ENCODE assay signal across 8 cellular contexts in the genomic region with DNA sequence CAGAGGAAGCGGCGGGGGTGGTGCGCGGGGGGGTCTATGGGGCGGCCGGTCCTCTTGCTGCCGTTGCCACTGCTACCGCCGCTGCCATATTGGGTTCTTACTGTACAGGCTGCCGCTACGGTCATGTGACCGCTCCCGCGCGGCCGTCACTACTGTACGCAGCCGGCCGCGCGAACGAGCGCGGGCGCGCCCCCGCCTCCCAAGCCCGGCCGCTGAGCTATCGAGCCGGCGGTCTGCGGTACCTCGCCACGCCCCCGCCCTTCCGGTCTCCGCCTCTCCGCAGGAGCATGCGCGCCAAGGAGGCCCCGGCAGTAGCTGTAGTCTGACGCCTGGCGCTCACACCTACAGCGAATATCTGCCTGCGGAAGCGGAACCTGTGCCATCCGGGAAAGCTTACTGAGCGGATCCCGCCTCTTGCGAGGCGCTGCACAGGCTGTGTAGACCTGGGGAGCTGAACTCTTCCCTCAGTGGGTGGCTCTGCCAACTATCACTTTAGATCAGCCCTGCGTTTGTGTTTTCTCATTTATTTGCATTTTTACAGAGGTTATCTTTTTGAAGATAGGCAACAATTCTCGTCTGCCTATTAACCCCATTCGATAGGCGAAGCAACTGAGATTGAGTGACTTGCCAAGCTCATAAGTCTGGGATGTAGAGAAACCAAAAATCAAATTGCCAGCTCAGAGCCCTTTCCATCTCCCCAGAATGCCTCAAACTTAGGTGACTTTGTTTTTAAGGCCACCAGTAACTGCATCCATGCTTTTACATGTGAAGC. TPM values are rescaled to one million over a fixed set of nuclear protein-coding genes. Genes with fewer than 3 reads are reported as not detected.
A peak's percentile ranks its signal among the peaks of the same experiment; 100 is the strongest.
DNase-seq lines count a peak whose midpoint lies in the region; ATAC-seq, FAIRE-seq and TF ChIP-seq lines count a peak whose summit lies in the region.

A gene (minus strand): TSS at position 127 of the 772 bp plus-strand sequence. CDS start 265 bp downstream, outside the sequence.

- H3K56ac ChIP-seq in H1 (replicated peaks; ENCODE audit: insufficient read length, low read depth, low read length), result peak within 1 kb of the TSS; percentile 19

- H4K91ac ChIP-seq in H1 (replicated peaks; ENCODE audit: insufficient read length, low read length) (peak within 1 kb of the TSS; percentile 69), mesenchymal stem cell (ENCODE audit: low read length) (peak within 1 kb of the TSS; percentile 98)

- no peak within 1 kb of the TSS for H2BK20ac ChIP-seq in H1 (ENCODE audit: low read length)

- H2BK15ac ChIP-seq in H1 (ENCODE audit: low read length), result no peak within 1 kb of the TSS
- H2BK15ac ChIP-seq in mesenchymal stem cell (ENCODE audit: low read depth, poor library complexity, severe bottlenecking), result peak within 1 kb of the TSS; percentile 98

- H4K5ac ChIP-seq in H1 (ENCODE audit: insufficient read length, low read depth, low read length), result peak within 1 kb of the TSS; percentile 79

- peak within 1 kb of the TSS; percentile 54 for H3K14ac ChIP-seq in H1 (ENCODE audit: insufficient read length)
- peak within 1 kb of the TSS; percentile 89 to 95 for H3K14ac ChIP-seq in mesenchymal stem cell (ENCODE audit: low read length in 2 of 2)

- H3K4me3 ChIP-seq in H1 (ENCODE audit: extremely low read depth in 1 of 4, insufficient read depth in 2 of 4, low read depth in 3 of 4, low read length in 4 of 4) (peak within 1 kb of the TSS; percentile 93 to 100 (median 96)), mesenchymal stem cell (ENCODE audit: insufficient read depth in 1 of 2, low read depth in 1 of 2, low read length in 2 of 2) (peak within 1 kb of the TSS; percentile 89 to 90)

- H3K23ac ChIP-seq in H1 (ENCODE audit: insufficient read length) (no peak within 1 kb of the TSS), mesenchymal stem cell (ENCODE audit: low read length in 2 of 2) (peak within 1 kb of the TSS in 1 of 2 experiments; percentile 66)

- no peak for TF ChIP-seq EP300 in H1 (IDR thresholded peaks at IDR 0.05; ENCODE audit: borderline replicate concordance in 1 of 2, low read depth in 2 of 2, low read length in 2 of 2)

- TF ChIP-seq RAD21 in H1 (IDR thresholded peaks at IDR 0.05 in 1 of 2, conservative IDR thresholded peaks at IDR 0.05 in 1 of 2; ENCODE audit: low read depth in 2 of 2, low read length in 2 of 2), result no peak; a peak in 1 of 4 replicates

- H3K79me1 ChIP-seq in H1 (ENCODE audit: low read depth, low read length), result no peaks in the 10 kb centered on the region
- peaks cover 3% of the 10 kb centered on the region for H3K79me1 ChIP-seq in mesenchymal stem cell (replicated peaks; ENCODE audit: low read length, poor library complexity, severe bottlenecking)

- H4K8ac ChIP-seq in H1 (ENCODE audit: extremely low read depth, insufficient read depth, low read length) (peak within 1 kb of the TSS; percentile 98), mesenchymal stem cell (ENCODE audit: low read length) (peak within 1 kb of the TSS; percentile 95)

- H3K36me3 ChIP-seq in H1 (ENCODE audit: control insufficient read depth in 2 of 4, insufficient read depth in 4 of 4, low read length in 3 of 4) (no peaks in the 10 kb centered on the region), mesenchymal stem cell (ENCODE audit: control insufficient read depth in 1 of 2, insufficient read depth in 2 of 2, low read depth in 1 of 2, low read length in 2 of 2) (peaks cover 0 to 6% of the 10 kb centered on the region in 2 experiments)

- peak within 1 kb of the TSS; percentile 79 for H2BK5ac ChIP-seq in H1 (ENCODE audit: low read depth, low read length)
- peak within 1 kb of the TSS; percentile 98 for H2BK5ac ChIP-seq in mesenchymal stem cell (ENCODE audit: low read depth, low read length, poor library complexity, severe bottlenecking)

- H3K27ac ChIP-seq in H1 (ENCODE audit: low read depth, low read length) (peak within 1 kb of the TSS; percentile 81), mesenchymal stem cell (ENCODE audit: low read length, poor library complexity, severe bottlenecking) (peak within 1 kb of the TSS; percentile 97)

- H3K4ac ChIP-seq in H1 (replicated peaks; ENCODE audit: insufficient read length, low read depth, low read length), result peak within 1 kb of the TSS; percentile 91
- peak within 1 kb of the TSS; percentile 95 to 98 for H3K4ac ChIP-seq in mesenchymal stem cell (ENCODE audit: low read depth in 1 of 2, low read length in 2 of 2)

- H3K27me3 ChIP-seq in H1 (replicated peaks in 1 of 4; ENCODE audit: control insufficient read depth in 3 of 4, extremely low read depth in 1 of 4, insufficient read depth in 3 of 4, low read length in 3 of 4), result no peaks in the 10 kb centered on the region
- H3K27me3 ChIP-seq in mesenchymal stem cell (ENCODE audit: control insufficient read depth in 1 of 2, insufficient read depth in 1 of 2, low read length in 2 of 2), result no peaks in the 10 kb centered on the region

- peaks cover 3 to 45% of the 10 kb centered on the region in 2 experiments for H3K79me2 ChIP-seq in H1 (ENCODE audit: control insufficient read depth in 1 of 2, insufficient read depth in 2 of 2, low read length in 2 of 2)

- H2AFZ ChIP-seq in H1 (ENCODE audit: low read length) (0 out of 2 replicates have a peak within 1 kb of the TSS, but pooled peaks have one; percentile 6), mesenchymal stem cell (ENCODE audit: low read depth, low read length) (peak within 1 kb of the TSS; percentile 74)

- H3K4me1 ChIP-seq in H1 (replicated peaks in 1 of 4; ENCODE audit: control insufficient read depth in 3 of 4, insufficient read depth in 4 of 4, low read length in 3 of 4) (peaks cover 0 to 5% (median 4%) of the 10 kb centered on the region in 4 experiments; a peak in 4 of 7 replicates), mesenchymal stem cell (ENCODE audit: control insufficient read depth, insufficient read depth, low read depth, low read length) (peaks cover 6% of the 10 kb centered on the region)

- ATAC-seq in GM21367 (IDR thresholded peaks at IDR 0.05; ENCODE audit: unreplicated experiment), result peak; percentile 87

- peak within 1 kb of the TSS; percentile 87 for H3K18ac ChIP-seq in H1 (ENCODE audit: extremely low read depth, low read length)
- peak within 1 kb of the TSS; percentile 88 to 89 for H3K18ac ChIP-seq in mesenchymal stem cell (ENCODE audit: low read depth in 1 of 2, low read length in 2 of 2)

- peak; percentile 59 to 63; a peak in 2 of 3 replicates for TF ChIP-seq POLR2A in H1 (IDR thresholded peaks at IDR 0.05; ENCODE audit: control extremely low read depth in 1 of 2, low read depth in 2 of 2, low read length in 2 of 2)

- H3K9me3 ChIP-seq in H1 (ENCODE audit: insufficient read depth in 2 of 2, low read depth in 1 of 2, low read length in 1 of 2), result no peaks in the 10 kb centered on the region
- H3K9me3 ChIP-seq in mesenchymal stem cell (ENCODE audit: control insufficient read depth, low read length), result no peaks in the 10 kb centered on the region

- CTCF ChIA-PET in H1 (lab: Charles Lee; ENCODE audit: partially characterized antibody), result interaction anchor here (0.6 to 1.4 kb wide), 10 partner anchors 12 to 121 kb away, joined by 3 to 8 read pairs (median 4); no protein-coding TSS in a partner anchor

- H4K20me1 ChIP-seq in H1 (replicated peaks in 1 of 2; ENCODE audit: control insufficient read depth in 1 of 2, insufficient read depth in 2 of 2, low read length in 2 of 2), result no peaks in the 10 kb centered on the region

- peak; percentile 92 for DNase-seq in COLO829 (ENCODE audit: low spot score)
- DNase-seq in HTR-8/SVneo (ENCODE audit: insufficient read length, low spot score), result peak; percentile 95
- DNase-seq in NOMO-1 treated with dmso at 0.1 percent for 144 hours (lab: John Stamatoyannopoulos, UW; ENCODE audit: unreplicated experiment), result peak; percentile 96
- DNase-seq in activated CD8-positive, alpha-beta memory T cell treated with anti-CD3 and anti-CD28 coated beads for 48 hours (ENCODE audit: low read depth in 2 of 3, low spot score in 2 of 3), result peak; percentile 70 to 98 (median 89)
- peak; percentile 94 to 95 for DNase-seq in H1 (ENCODE audit: low read depth in 1 of 2, low spot score in 2 of 2)
- peak; percentile 95 for DNase-seq in mesenchymal stem cell
- peak; percentile 97 for DNase-seq in stimulated activated CD8-positive, alpha-beta memory T cell treated with anti-CD3 and anti-CD28 coated beads, Interleukin-12 subunit alpha, Interleukin-12 subunit beta, amount 100 ng/mL, for 4 hours (ENCODE audit: low read depth)

- peak; percentile 96 for FAIRE-seq in HTR-8/SVneo (lab: Jason Lieb, UNC)
- no peak for FAIRE-seq in H1 (lab: Jason Lieb, UNC)

- H2BK120ac ChIP-seq in H1 (replicated peaks; ENCODE audit: low read depth, low read length) (no peak within 1 kb of the TSS), mesenchymal stem cell (ENCODE audit: low read depth, low read length) (peak within 1 kb of the TSS; percentile 92)

- POLR2A ChIA-PET in H1 (lab: Charles Lee; ENCODE audit: partially characterized antibody), result interaction anchor here (0.5 to 1.7 kb wide), 12 partner anchors 10 to 212 kb away, joined by 3 to 14 read pairs (median 4); a partner anchor contains a TSS

- peak within 1 kb of the TSS; percentile 77 to 78 for H3K4me2 ChIP-seq in H1 (ENCODE audit: insufficient read depth in 1 of 2, low read depth in 2 of 2, low read length in 2 of 2)
- H3K4me2 ChIP-seq in mesenchymal stem cell (ENCODE audit: low read length, poor library complexity, severe bottlenecking), result peak within 1 kb of the TSS; percentile 76

- no peak within 1 kb of the TSS for H2AK5ac ChIP-seq in H1 (ENCODE audit: low read depth, low read length)
- H2AK5ac ChIP-seq in mesenchymal stem cell (ENCODE audit: low read length, severe bottlenecking), result no peak within 1 kb of the TSS

- whole genome bisulfite sequencing in H1 (ENCODE audit: extremely low coverage in 1 of 2, insufficient coverage in 1 of 2, insufficient read length in 1 of 2, insufficient replicate concordance in 2 of 2, low coverage in 1 of 2, low lambda C conversion rate in 2 of 2, missing lambda C conversion rate in 1 of 2), 2 experiments, result 5% methylated on average over 42 of the region's 56 CpGs; no CpG with 5 or more reads in 1 of the 2 experiments
- WGBS in mesenchymal stem cell, result 3% methylated on average over 50 of the region's 56 CpGs

- H3K9ac ChIP-seq in H1 (replicated peaks in 1 of 4; ENCODE audit: extremely low read depth in 1 of 4, low read depth in 3 of 4, low read length in 3 of 4) (peak within 1 kb of the TSS; percentile 87 to 94 (median 91)), mesenchymal stem cell (ENCODE audit: low read length) (peak within 1 kb of the TSS; percentile 99)

- peaks cover 4% of the 10 kb centered on the region; the same call in 1 of the 2 replicates for H3K23me2 ChIP-seq in H1 (ENCODE audit: low read depth, low read length)

- 0 out of 2 replicates have a peak within 1 kb of the TSS, but pooled peaks have one; percentile 21 for H2BK12ac ChIP-seq in H1 (ENCODE audit: low read depth, low read length)
- H2BK12ac ChIP-seq in mesenchymal stem cell (ENCODE audit: low read length in 2 of 2), result peak within 1 kb of the TSS in 1 of 2 experiments; percentile 73

- no peak for TF ChIP-seq CTCF in H1 (IDR thresholded peaks at IDR 0.05; ENCODE audit: control extremely low read depth in 1 of 3, insufficient read depth in 1 of 3, low read depth in 1 of 3, low read length in 3 of 3)

RNA-seq across cellular contexts. Expression of the gene that starts here (rescaled TPM):
- 41.3 and 42.8 TPM in 2 replicates for total RNA-seq in H1 (2021; fragmentation: NEBNext Ultra II Directional; extraction: Animal tissue kit (Norgen Biotek cat#: 25700))
- 5.5 and 7.2 TPM in 2 replicates for polyA plus RNA-seq in H1 (2011; rRNA removed)
- polyA plus RNA-seq in H1 (2011; cell fraction: cytosol; rRNA removed), result 6.8 TPM
- 10.4 TPM for polyA plus RNA-seq in H1 (2011; cell fraction: nucleus; rRNA removed)
- polyA plus RNA-seq in H1 (2012, experiment 1 of 2), result 10.0 to 15.1 TPM (median 12.2 TPM) in 4 replicates
- polyA plus RNA-seq in H1 (2012, experiment 2 of 2), result 0.45 TPM
- 13.3 TPM for polyA plus RNA-seq in H1 (2013, experiment 1 of 2)
- 12.7 TPM for polyA plus RNA-seq in H1 (2013, experiment 2 of 2)
- 21.8 and 32.7 TPM in 2 replicates for polyA minus RNA-seq in H1 (2011; rRNA and poly(A)+ RNA removed)
- polyA minus RNA-seq in H1 (2011; cell fraction: cytosol; rRNA and poly(A)+ RNA removed), result 17.3 TPM
- 22.8 TPM for polyA minus RNA-seq in H1 (2011; cell fraction: nucleus; rRNA and poly(A)+ RNA removed)
- 12.3 TPM for polyA plus RNA-seq in mesenchymal stem cell (2013, experiment 1 of 2)
- 11.7 TPM for polyA plus RNA-seq in mesenchymal stem cell (2013, experiment 2 of 2)

Comparison
In these comparisons a context has a peak if more than half of its experiments do, and no peak if none do; other contexts are left out.
1. Peak in every context shown above with its lines: DNase-seq, ATAC-seq, H3K4me3 ChIP-seq and H3K27ac ChIP-seq.